Comparison of ENCODE assay signal across 26 cellular contexts in genomic region chr14:104714066-104714465, GRCh38.
"Had no signal": no experiment of that assay in that cellular context is flagged by ENCODE, and none has a peak within 500 bp of the region (broad histone marks: within the 10 kb centered on the region; RNA-seq: fewer than 3 reads in every experiment).

No MANE protein-coding gene starts in this region.

- H3K4me2 ChIP-seq: neural progenitor cell had no signal

- H3K9me3 ChIP-seq: neutrophil, pancreas, prostate gland, right lobe of liver, sigmoid colon, stomach, thoracic aorta, thyroid gland, tibial nerve, upper lobe of left lung, vagina had no signal

- H3K27me3 Mint-ChIP-seq: naive thymus-derived CD4-positive, alpha-beta T cell; stimulated activated naive B cell treated with anti-CD40 and anti-IgM and Interleukin-4, amounts not matched to agents 10 μg/mL and 1 μg/mL and 100 μg/mL, for 72 hours; stimulated activated naive CD8-positive, alpha-beta T cell treated with anti-CD3 and anti-CD28 coated beads, Interleukin-15, Interleukin-2, amounts not matched to agents 100 ng/mL and 50 ng/mL, for 24 hours had no signal

- H3K9me3 Mint-ChIP-seq: naive thymus-derived CD4-positive, alpha-beta T cell; natural killer cell; nephron; neural progenitor cell; stimulated activated effector memory CD8-positive, alpha-beta T cell treated with anti-CD3 and anti-CD28 coated beads, Interleukin-12 subunit alpha, Interleukin-12 subunit beta, amount 100 ng/mL, for 72 hours; stimulated activated naive B cell treated with anti-CD40 and anti-IgM and Interleukin-4, amounts not matched to agents 10 μg/mL and 1 μg/mL and 100 μg/mL, for 72 hours; stimulated activated naive CD8-positive, alpha-beta T cell treated with anti-CD3 and anti-CD28 coated beads, Interleukin-15, Interleukin-2, amounts not matched to agents 100 ng/mL and 50 ng/mL, for 24 hours had no signal

- H3K4me3 ChIP-seq: neural progenitor cell, pancreas, prostate gland, right lobe of liver, sigmoid colon, stomach, thoracic aorta, thyroid gland, tibial nerve, upper lobe of left lung, vagina had no signal

- H3K36me3 ChIP-seq: neural progenitor cell, neutrophil had no signal

- H3K27ac ChIP-seq: neural progenitor cell, neutrophil, pancreas, prostate gland, right lobe of liver, sigmoid colon, stomach, thoracic aorta, thyroid gland, upper lobe of left lung, vagina had no signal

- H3K4me3 Mint-ChIP-seq: naive thymus-derived CD4-positive, alpha-beta T cell; natural killer cell; nephron; neural progenitor cell; stimulated activated effector memory CD8-positive, alpha-beta T cell treated with anti-CD3 and anti-CD28 coated beads, Interleukin-12 subunit alpha, Interleukin-12 subunit beta, amount 100 ng/mL, for 72 hours; stimulated activated naive B cell treated with anti-CD40 and anti-IgM and Interleukin-4, amounts not matched to agents 10 μg/mL and 1 μg/mL and 100 μg/mL, for 72 hours; stimulated activated naive CD8-positive, alpha-beta T cell treated with anti-CD3 and anti-CD28 coated beads, Interleukin-15, Interleukin-2, amounts not matched to agents 100 ng/mL and 50 ng/mL, for 24 hours had no signal

- H3K4me1 Mint-ChIP-seq: stimulated activated effector memory CD8-positive, alpha-beta T cell treated with anti-CD3 and anti-CD28 coated beads, Interleukin-12 subunit alpha, Interleukin-12 subunit beta, amount 100 ng/mL, for 72 hours had no signal

- DNase-seq: naive thymus-derived CD4-positive, alpha-beta T cell; natural killer cell; nucleus accumbens; pancreas; right cardiac atrium; right lobe of liver; sigmoid colon; small intestine; stimulated activated CD4-positive, alpha-beta T cell treated with anti-CD3 and anti-CD28 coated beads, Interleukin-15, amount 100 ng/mL, for 24 hours; stimulated activated CD4-positive, alpha-beta T cell treated with anti-CD3 and anti-CD28 coated beads, Interleukin-2, amount 100 ng/mL, for 24 hours; stimulated activated CD4-positive, alpha-beta T cell treated with anti-CD3 and anti-CD28 coated beads, Interleukin-4, amount 100 ng/mL, for 1 hour; stimulated activated naive B cell treated with anti-CD40 and anti-IgM and Interleukin-4, amounts not matched to agents 10 μg/mL and 1 μg/mL and 100 μg/mL, for 72 hours; stimulated activated naive CD4-positive, alpha-beta T cell treated with Interleukin-2 at 50 U/mL for 16 hours; stomach; thyroid gland; trophoblast cell had no signal

- H3K27ac Mint-ChIP-seq: naive thymus-derived CD4-positive, alpha-beta T cell; natural killer cell; nephron; neural progenitor cell; stimulated activated effector memory CD8-positive, alpha-beta T cell treated with anti-CD3 and anti-CD28 coated beads, Interleukin-12 subunit alpha, Interleukin-12 subunit beta, amount 100 ng/mL, for 72 hours; stimulated activated naive B cell treated with anti-CD40 and anti-IgM and Interleukin-4, amounts not matched to agents 10 μg/mL and 1 μg/mL and 100 μg/mL, for 72 hours; stimulated activated naive CD8-positive, alpha-beta T cell treated with anti-CD3 and anti-CD28 coated beads, Interleukin-15, Interleukin-2, amounts not matched to agents 100 ng/mL and 50 ng/mL, for 24 hours had no signal

- H3K9ac ChIP-seq: neural progenitor cell had no signal

- H3K27me3 ChIP-seq: neural progenitor cell, neutrophil, pancreas, right lobe of liver, sigmoid colon, stomach, thyroid gland, tibial nerve, upper lobe of left lung, vagina had no signal

- H3K4me1 ChIP-seq: neural progenitor cell, pancreas, prostate gland, right lobe of liver, thyroid gland, upper lobe of left lung, vagina had no signal

- H3K36me3 Mint-ChIP-seq: natural killer cell had no signal

- ATAC-seq: naive thymus-derived CD4-positive, alpha-beta T cell; natural killer cell; pancreas; right cardiac atrium; right lobe of liver; stimulated activated effector memory CD8-positive, alpha-beta T cell treated with anti-CD3 and anti-CD28 coated beads, Interleukin-12 subunit alpha, Interleukin-12 subunit beta, amount 100 ng/mL, for 72 hours; stimulated activated naive B cell treated with anti-CD40 and anti-IgM and Interleukin-4, amounts not matched to agents 10 μg/mL and 1 μg/mL and 100 μg/mL, for 72 hours had no signal
